In genomic region chr10:128047991-128048826, GRCh38 we compare ENCODE assay signal across 8 cellular contexts.
DNase-seq lines count a peak whose midpoint lies in the region; ATAC-seq and TF ChIP-seq lines count a peak whose summit lies in the region.

No MANE protein-coding gene starts in this region.

- H3K9me3 Mint-ChIP-seq in activated CD4-positive, alpha-beta memory T cell treated with anti-CD3 and anti-CD28 coated beads, Interleukin-2, amount 10 ng/mL, durations not matched to agents 7 days and 5 days: no peaks in the 10 kb centered on the region

- H3K4me1 Mint-ChIP-seq in activated CD4-positive, alpha-beta memory T cell treated with anti-CD3 and anti-CD28 coated beads, Interleukin-2, amount 10 ng/mL, durations not matched to agents 7 days and 5 days: peaks cover 66% of the 10 kb centered on the region

- peak; percentile 26 for ATAC-seq in HG03460 (IDR thresholded peaks at IDR 0.05; ENCODE audit: unreplicated experiment)
- peak; percentile 88 for ATAC-seq in Right ventricle myocardium superior (ENCODE audit: poor library complexity)

- H3K27me3 Mint-ChIP-seq in activated CD4-positive, alpha-beta memory T cell treated with anti-CD3 and anti-CD28 coated beads, Interleukin-2, amount 10 ng/mL, durations not matched to agents 7 days and 5 days: no peaks in the 10 kb centered on the region

- peak overlapping the region; percentile 100 for H3K27ac Mint-ChIP-seq in activated CD4-positive, alpha-beta memory T cell treated with anti-CD3 and anti-CD28 coated beads, Interleukin-2, amount 10 ng/mL, durations not matched to agents 7 days and 5 days

- POLR2A ChIA-PET in activated CD4-positive, alpha-beta memory T cell treated with anti-CD3 and anti-CD28 coated beads, Interleukin-2, amount 10 ng/mL, durations not matched to agents 7 days and 5 days (lab: Charles Lee): interaction anchor here (1.0 to 4.1 kb wide), 15 partner anchors 10 to 168 kb away, joined by 3 to 167 read pairs (median 5); partner anchors contain the start of genes MKI67 and PTPRE

- intact Hi-C loops in Right ventricle myocardium superior (cut with DNase I): no loop called here

- CTCF ChIA-PET in activated CD4-positive, alpha-beta memory T cell treated with anti-CD3 and anti-CD28 coated beads, Interleukin-2, amount 10 ng/mL, durations not matched to agents 7 days and 5 days (lab: Charles Lee): interaction anchor here (1.0 to 3.3 kb wide), 15 partner anchors 8 to 129 kb away, joined by 3 to 54 read pairs (median 4); no protein-coding TSS in a partner anchor

- no peak for TF ChIP-seq CTCF in GM13976 (IDR thresholded peaks at IDR 0.05; ENCODE audit: borderline replicate concordance, control extremely low read depth, extremely low read depth, insufficient read depth, missing control alignments)

- peaks cover 44% of the 10 kb centered on the region for H3K36me3 Mint-ChIP-seq in activated CD4-positive, alpha-beta memory T cell treated with anti-CD3 and anti-CD28 coated beads, Interleukin-2, amount 10 ng/mL, durations not matched to agents 7 days and 5 days (ENCODE audit: low read depth)

- peak overlapping the region; percentile 93 for H3K4me3 Mint-ChIP-seq in activated CD4-positive, alpha-beta memory T cell treated with anti-CD3 and anti-CD28 coated beads, Interleukin-2, amount 10 ng/mL, durations not matched to agents 7 days and 5 days

- peak; percentile 68 for DNase-seq in activated CD8-positive, alpha-beta memory T cell treated with anti-CD3 and anti-CD28 coated beads, Interleukin-2, amount 50 U/mL, for 48 hours
- DNase-seq in activated CD8-positive, alpha-beta memory T cell treated with anti-CD3 and anti-CD28 coated beads, Interleukin-2, amount 50 U/mL, for 4 hours: no peak
- peak; percentile 49 for DNase-seq in activated CD4-positive, alpha-beta memory T cell treated with anti-CD3 and anti-CD28 coated beads, Interleukin-2, amount 10 ng/mL, durations not matched to agents 7 days and 5 days
- DNase-seq in Right ventricle myocardium superior (no peak), smooth muscle cell of the brain vasculature (ENCODE audit: low read depth, low spot score) (peak; percentile 23), NCI-H524 (lab: John Stamatoyannopoulos, UW) (no peak), GM13976 (ENCODE audit: low spot score) (no peak)

- in situ Hi-C loops in GM13976 (cut with MboI; ENCODE audit: low sequenced_read_pairs, unreplicated experiment): no loop called here

Comparison
In these comparisons a context has a peak if more than half of its experiments do, and no peak if none do; other contexts are left out.
1. DNase-seq: peak in activated CD8-positive, alpha-beta memory T cell treated with anti-CD3 and anti-CD28 coated beads, Interleukin-2, amount 50 U/mL, for 48 hours (single experiment), activated CD4-positive, alpha-beta memory T cell treated with anti-CD3 and anti-CD28 coated beads, Interleukin-2, amount 10 ng/mL, durations not matched to agents 7 days and 5 days (single experiment) and smooth muscle cell of the brain vasculature (single experiment); none in activated CD8-positive, alpha-beta memory T cell treated with anti-CD3 and anti-CD28 coated beads, Interleukin-2, amount 50 U/mL, for 4 hours (single experiment), Right ventricle myocardium superior (single experiment), NCI-H524 (0 of 2) and GM13976 (single experiment).